28 cellular contexts compared by ENCODE assay signal in the genomic region with DNA sequence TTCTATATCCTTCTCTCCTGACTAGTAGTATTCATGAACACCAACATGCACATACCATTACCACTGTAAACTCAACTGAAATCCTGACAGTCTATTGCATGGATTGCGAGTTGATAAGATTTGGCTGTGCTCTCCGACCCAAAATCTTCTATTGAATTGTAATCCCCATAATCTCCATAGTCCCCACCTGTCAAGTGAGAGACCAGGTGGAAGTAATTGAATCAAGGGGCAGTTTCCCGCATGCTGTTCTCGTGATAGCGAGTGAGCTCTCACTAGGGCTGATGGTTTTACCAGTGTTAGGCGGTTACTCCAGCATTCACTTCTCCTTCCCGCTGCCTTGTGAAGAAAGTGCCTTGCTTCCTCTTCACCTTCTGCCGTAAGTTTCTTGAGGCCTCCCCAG.
"Had no signal": no experiment of that assay in that cellular context is flagged by ENCODE, and none has a peak within 500 bp of the region (broad histone marks: within the 10 kb centered on the region; RNA-seq: fewer than 3 reads in every experiment).

No MANE protein-coding gene starts in this region.

- H3K27me3 ChIP-seq: ascending aorta, body of pancreas, MG63, Peyer's patch, SJCRH30 had no signal

- H3K4me1 ChIP-seq: ascending aorta, body of pancreas, Peyer's patch had no signal

- H3K9me3 ChIP-seq: ascending aorta, body of pancreas, MG63, Peyer's patch, SJCRH30, SK-N-SH had no signal

- H3K27ac Mint-ChIP-seq: activated CD8-positive, alpha-beta memory T cell treated with anti-CD3 and anti-CD28 coated beads, Interleukin-2, amount 10 ng/mL, durations not matched to agents 7 days and 5 days; activated naive CD4-positive, alpha-beta T cell treated with anti-CD3 and anti-CD28 coated beads, Interleukin-2, amount 50 U/mL, for 24 hours; activated naive CD8-positive, alpha-beta T cell treated with anti-CD3 and anti-CD28 coated beads, Interleukin-2, amount 50 U/mL, for 24 hours; activated T-cell treated with anti-CD3 and anti-CD28 coated beads, Interleukin-2, amount 50 U/mL, for 24 hours; activated T-helper 1 cell treated with anti-CD3 and anti-CD28 coated beads, Interleukin-12 subunit alpha, Interleukin-12 subunit beta, Interleukin-2, Interleukin-4 antibody, amounts not matched to agents 30 ng/mL and 10 ng/mL and 1 ng/mL, durations not matched to agents 14 hours and 24 hours and 36 hours had no signal

- H3K9me3 Mint-ChIP-seq: activated naive CD4-positive, alpha-beta T cell treated with anti-CD3 and anti-CD28 coated beads, Interleukin-2, amount 50 U/mL, for 24 hours; activated naive CD8-positive, alpha-beta T cell treated with anti-CD3 and anti-CD28 coated beads, Interleukin-2, amount 50 U/mL, for 24 hours; activated T-cell treated with anti-CD3 and anti-CD28 coated beads, Interleukin-2, amount 50 U/mL, for 24 hours; activated T-helper 1 cell treated with anti-CD3 and anti-CD28 coated beads, Interleukin-12 subunit alpha, Interleukin-12 subunit beta, Interleukin-2, Interleukin-4 antibody, amounts not matched to agents 30 ng/mL and 10 ng/mL and 1 ng/mL, durations not matched to agents 14 hours and 24 hours and 36 hours had no signal

- H3K4me3 Mint-ChIP-seq: activated CD8-positive, alpha-beta memory T cell treated with anti-CD3 and anti-CD28 coated beads, Interleukin-2, amount 10 ng/mL, durations not matched to agents 7 days and 5 days; activated naive CD4-positive, alpha-beta T cell treated with anti-CD3 and anti-CD28 coated beads, Interleukin-2, amount 50 U/mL, for 24 hours; activated naive CD8-positive, alpha-beta T cell treated with anti-CD3 and anti-CD28 coated beads, Interleukin-2, amount 50 U/mL, for 24 hours; activated T-cell treated with anti-CD3 and anti-CD28 coated beads, Interleukin-2, amount 50 U/mL, for 24 hours; activated T-helper 1 cell treated with anti-CD3 and anti-CD28 coated beads, Interleukin-12 subunit alpha, Interleukin-12 subunit beta, Interleukin-2, Interleukin-4 antibody, amounts not matched to agents 30 ng/mL and 10 ng/mL and 1 ng/mL, durations not matched to agents 14 hours and 24 hours and 36 hours had no signal

- H3K4me2 ChIP-seq: SK-N-SH had no signal

- DNase-seq: activated CD4-positive, alpha-beta T cell treated with anti-CD3 and anti-CD28 coated beads for 48 hours; activated CD4-positive, alpha-beta T cell treated with anti-CD3 and anti-CD28 coated beads, Interleukin-2, amount 50 U/mL, for 48 hours; activated CD4-positive, CD25-positive, alpha-beta regulatory T cell treated with anti-CD3 and anti-CD28 coated beads, Interleukin-2, amount 50 U/mL, for 72 hours; activated CD8-positive, alpha-beta memory T cell treated with anti-CD3 and anti-CD28 coated beads, Interleukin-2, amount 10 ng/mL, durations not matched to agents 7 days and 5 days; activated effector memory CD4-positive, alpha-beta T cell treated with Interleukin-2 at 50 U/mL for 16 hours; activated naive CD4-positive, alpha-beta T cell; activated naive CD8-positive, alpha-beta T cell treated with anti-CD3 and anti-CD28 coated beads, Interleukin-2, amount 50 U/mL, for 24 hours; activated T-cell treated with anti-CD3 and anti-CD28 coated beads, Interleukin-2, amount 50 U/mL, for 24 hours; amniotic stem cell; body of pancreas; central memory CD4-positive, alpha-beta T cell; MG63; NCI-H1105 treated with DMSO at 0.1 percent for 48 hours; NCI-H146; NCI-H187 treated with DMSO at 0.1 percent for 48 hours; NCI-H2081 treated with DMSO at 0.1 percent for 48 hours; NCI-H345; NCI-H510A; NCI-H748 treated with DMSO at 0.1 percent for 48 hours; Peyer's patch; Right ventricle myocardium superior; SJCRH30; SK-N-SH; T-helper 1 cell had no signal

- H3K9ac ChIP-seq: SK-N-SH had no signal

- H3K27ac ChIP-seq: ascending aorta, body of pancreas, Peyer's patch, RWPE1, SJCRH30 had no signal

- H3K4me3 ChIP-seq: ascending aorta, body of pancreas, MG63, Peyer's patch, SJCRH30 had no signal

- H3K36me3 Mint-ChIP-seq: activated CD8-positive, alpha-beta memory T cell treated with anti-CD3 and anti-CD28 coated beads, Interleukin-2, amount 10 ng/mL, durations not matched to agents 7 days and 5 days; activated naive CD4-positive, alpha-beta T cell treated with anti-CD3 and anti-CD28 coated beads, Interleukin-2, amount 50 U/mL, for 24 hours had no signal

- H3K36me3 ChIP-seq: ascending aorta, MG63, Peyer's patch, SJCRH30 had no signal

- ATAC-seq: activated CD8-positive, alpha-beta memory T cell treated with anti-CD3 and anti-CD28 coated beads, Interleukin-2, amount 10 ng/mL, durations not matched to agents 7 days and 5 days; activated naive CD8-positive, alpha-beta T cell treated with anti-CD3 and anti-CD28 coated beads, Interleukin-2, amount 50 U/mL, for 24 hours; body of pancreas had no signal

- H3K4me1 Mint-ChIP-seq: activated CD8-positive, alpha-beta memory T cell treated with anti-CD3 and anti-CD28 coated beads, Interleukin-2, amount 10 ng/mL, durations not matched to agents 7 days and 5 days; activated naive CD4-positive, alpha-beta T cell treated with anti-CD3 and anti-CD28 coated beads, Interleukin-2, amount 50 U/mL, for 24 hours; activated naive CD8-positive, alpha-beta T cell treated with anti-CD3 and anti-CD28 coated beads, Interleukin-2, amount 50 U/mL, for 24 hours had no signal
